Comparison of ENCODE assay signal across 1 cellular context in the genomic region with DNA sequence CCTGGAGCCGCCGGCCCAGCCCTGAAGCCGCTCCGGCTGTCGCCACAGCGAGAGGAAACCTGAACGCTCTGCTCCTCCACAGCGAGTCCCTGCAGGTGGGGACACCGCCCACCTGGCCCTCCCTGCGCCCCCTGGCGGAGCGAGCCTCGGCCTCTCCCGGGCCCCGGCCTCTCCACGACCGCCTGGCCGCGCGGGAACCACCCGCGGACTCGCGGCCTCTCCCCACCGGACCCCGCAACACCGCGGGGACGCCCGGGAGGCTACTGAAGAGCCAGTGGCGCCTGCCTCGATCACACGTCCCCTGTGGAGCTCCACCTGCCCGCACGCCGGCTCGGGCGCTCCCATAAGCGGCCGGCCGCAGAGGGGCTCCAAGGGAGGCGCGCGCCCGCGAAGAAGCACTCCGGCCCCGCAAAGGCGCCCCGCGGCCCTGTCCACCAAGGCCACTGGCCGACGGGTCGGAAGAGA.
TF ChIP-seq lines count a peak whose summit lies in the region.

No MANE protein-coding gene starts in this region.

TF ChIP-seq in K562, 482 proteins besides CTCF, POLR2A, EP300 and RAD21 (continued from another document and continues in another):
- TF ChIP-seq STAG1 (CRISPR knock-in tag; IDR thresholded peaks at IDR 0.05; ENCODE audit: borderline replicate concordance) = peak; percentile 49
- TF ChIP-seq ZNF408 (CRISPR knock-in tag; IDR thresholded peaks at IDR 0.05; ENCODE audit: low read depth) = no peak
- TF ChIP-seq, protein P1, sequence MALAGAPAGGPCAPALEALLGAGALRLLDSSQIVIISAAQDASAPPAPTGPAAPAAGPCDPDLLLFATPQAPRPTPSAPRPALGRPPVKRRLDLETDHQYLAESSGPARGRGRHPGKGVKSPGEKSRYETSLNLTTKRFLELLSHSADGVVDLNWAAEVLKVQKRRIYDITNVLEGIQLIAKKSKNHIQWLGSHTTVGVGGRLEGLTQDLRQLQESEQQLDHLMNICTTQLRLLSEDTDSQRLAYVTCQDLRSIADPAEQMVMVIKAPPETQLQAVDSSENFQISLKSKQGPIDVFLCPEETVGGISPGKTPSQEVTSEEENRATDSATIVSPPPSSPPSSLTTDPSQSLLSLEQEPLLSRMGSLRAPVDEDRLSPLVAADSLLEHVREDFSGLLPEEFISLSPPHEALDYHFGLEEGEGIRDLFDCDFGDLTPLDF (CRISPR knock-in tag; IDR thresholded peaks at IDR 0.05) = no peak
- no peak for TF ChIP-seq PHF8 (IDR thresholded peaks at IDR 0.05; ENCODE audit: borderline replicate concordance, low read length)
- TF ChIP-seq RB1 (IDR thresholded peaks at IDR 0.05; ENCODE audit: low read depth) = peak; percentile 79; the same call in 1 of the 2 replicates
- TF ChIP-seq ATF2 (CRISPR knock-in tag; IDR thresholded peaks at IDR 0.05) = no peak
- peak; percentile 71 for TF ChIP-seq CTBP1 (IDR thresholded peaks at IDR 0.05; ENCODE audit: borderline replicate concordance)
- TF ChIP-seq SMAD1 (IDR thresholded peaks at IDR 0.05; ENCODE audit: low read depth, low read length, partially characterized antibody) = no peak
- TF ChIP-seq PCBP1 (IDR thresholded peaks at IDR 0.05; ENCODE audit: low read depth, low read length, poor library complexity, severe bottlenecking) = no peak
- no peak for TF ChIP-seq HINFP (tag; conservative IDR thresholded peaks at IDR 0.05; ENCODE audit: low read depth)
- no peak for TF ChIP-seq ERF (CRISPR knock-in tag; IDR thresholded peaks at IDR 0.05)
- TF ChIP-seq ZNF431 (CRISPR knock-in tag; IDR thresholded peaks at IDR 0.05) = no peak
- TF ChIP-seq, protein P2, sequence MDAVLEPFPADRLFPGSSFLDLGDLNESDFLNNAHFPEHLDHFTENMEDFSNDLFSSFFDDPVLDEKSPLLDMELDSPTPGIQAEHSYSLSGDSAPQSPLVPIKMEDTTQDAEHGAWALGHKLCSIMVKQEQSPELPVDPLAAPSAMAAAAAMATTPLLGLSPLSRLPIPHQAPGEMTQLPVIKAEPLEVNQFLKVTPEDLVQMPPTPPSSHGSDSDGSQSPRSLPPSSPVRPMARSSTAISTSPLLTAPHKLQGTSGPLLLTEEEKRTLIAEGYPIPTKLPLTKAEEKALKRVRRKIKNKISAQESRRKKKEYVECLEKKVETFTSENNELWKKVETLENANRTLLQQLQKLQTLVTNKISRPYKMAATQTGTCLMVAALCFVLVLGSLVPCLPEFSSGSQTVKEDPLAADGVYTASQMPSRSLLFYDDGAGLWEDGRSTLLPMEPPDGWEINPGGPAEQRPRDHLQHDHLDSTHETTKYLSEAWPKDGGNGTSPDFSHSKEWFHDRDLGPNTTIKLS (IDR thresholded peaks at IDR 0.05; ENCODE audit: borderline replicate concordance, low read depth) = no peak
- TF ChIP-seq TEAD2 (tag; IDR thresholded peaks at IDR 0.05) = no peak
- TF ChIP-seq, protein P3, sequence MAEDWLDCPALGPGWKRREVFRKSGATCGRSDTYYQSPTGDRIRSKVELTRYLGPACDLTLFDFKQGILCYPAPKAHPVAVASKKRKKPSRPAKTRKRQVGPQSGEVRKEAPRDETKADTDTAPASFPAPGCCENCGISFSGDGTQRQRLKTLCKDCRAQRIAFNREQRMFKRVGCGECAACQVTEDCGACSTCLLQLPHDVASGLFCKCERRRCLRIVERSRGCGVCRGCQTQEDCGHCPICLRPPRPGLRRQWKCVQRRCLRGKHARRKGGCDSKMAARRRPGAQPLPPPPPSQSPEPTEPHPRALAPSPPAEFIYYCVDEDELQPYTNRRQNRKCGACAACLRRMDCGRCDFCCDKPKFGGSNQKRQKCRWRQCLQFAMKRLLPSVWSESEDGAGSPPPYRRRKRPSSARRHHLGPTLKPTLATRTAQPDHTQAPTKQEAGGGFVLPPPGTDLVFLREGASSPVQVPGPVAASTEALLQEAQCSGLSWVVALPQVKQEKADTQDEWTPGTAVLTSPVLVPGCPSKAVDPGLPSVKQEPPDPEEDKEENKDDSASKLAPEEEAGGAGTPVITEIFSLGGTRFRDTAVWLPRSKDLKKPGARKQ (CRISPR knock-in tag; IDR thresholded peaks at IDR 0.05) = no peak
- no peak for TF ChIP-seq ZFPM2 (CRISPR knock-in tag; IDR thresholded peaks at IDR 0.05)
- no peak for TF ChIP-seq CBX3 (IDR thresholded peaks at IDR 0.05; ENCODE audit: borderline replicate concordance in 1 of 2, low read length in 2 of 2)
- no peak for TF ChIP-seq TEAD1 (CRISPR knock-in tag; IDR thresholded peaks at IDR 0.05)
- TF ChIP-seq ZBTB8A (IDR thresholded peaks at IDR 0.05; ENCODE audit: partially characterized antibody) = no peak
- TF ChIP-seq THRAP3 (IDR thresholded peaks at IDR 0.05; ENCODE audit: borderline replicate concordance) = no peak
- no peak for TF ChIP-seq RBM22 (IDR thresholded peaks at IDR 0.05; ENCODE audit: low read depth, low read length, poor library complexity, severe bottlenecking)
- TF ChIP-seq TSC22D4 (tag; IDR thresholded peaks at IDR 0.05) = no peak
- no peak for TF ChIP-seq NFE2 (IDR thresholded peaks at IDR 0.05; ENCODE audit: low read depth)
- no peak for TF ChIP-seq FOXA3 (CRISPR knock-in tag; conservative IDR thresholded peaks at IDR 0.05 in 1 of 2, IDR thresholded peaks at IDR 0.05 in 1 of 2)
- TF ChIP-seq BRF1 (IDR thresholded peaks at IDR 0.05; ENCODE audit: borderline replicate concordance, extremely low read depth, insufficient read length) = no peak
- peak; percentile 55; the same call in 1 of the 2 replicates for TF ChIP-seq MTA3 (IDR thresholded peaks at IDR 0.05; ENCODE audit: borderline replicate concordance)
- TF ChIP-seq TAF15 (IDR thresholded peaks at IDR 0.05; ENCODE audit: low read depth, low read length) = no peak
- no peak for TF ChIP-seq CBFA2T3 (IDR thresholded peaks at IDR 0.05)
- TF ChIP-seq ZFP36 (IDR thresholded peaks at IDR 0.05; ENCODE audit: low read depth, low read length, partially characterized antibody) = peak; percentile 5
- no peak for TF ChIP-seq NR2F6 (CRISPR knock-in tag; IDR thresholded peaks at IDR 0.05)
- no peak for TF ChIP-seq KDM4B (IDR thresholded peaks at IDR 0.05; ENCODE audit: borderline replicate concordance in 2 of 2, low read depth in 1 of 2)
- no peak for TF ChIP-seq CGGBP1 (CRISPR knock-in tag; IDR thresholded peaks at IDR 0.05)
- TF ChIP-seq PHB (CRISPR knock-in tag; IDR thresholded peaks at IDR 0.05) = no peak
- TF ChIP-seq MCM5 (IDR thresholded peaks at IDR 0.05; ENCODE audit: low read depth) = no peak
- peak; percentile 59; the same call in 1 of the 2 replicates for TF ChIP-seq TFAP4 (CRISPR knock-in tag; IDR thresholded peaks at IDR 0.05; ENCODE audit: borderline replicate concordance)
- TF ChIP-seq MITF (IDR thresholded peaks at IDR 0.05) = no peak
- no peak for TF ChIP-seq CBX5 (IDR thresholded peaks at IDR 0.05; ENCODE audit: borderline replicate concordance, low read depth)
- TF ChIP-seq BACH1 (tag; IDR thresholded peaks at IDR 0.05) = no peak
- peak; percentile 63 for TF ChIP-seq HMGN3 (IDR thresholded peaks at IDR 0.05; ENCODE audit: borderline replicate concordance, extremely low read depth, insufficient read length, low read depth, low read length)
- TF ChIP-seq SMARCC2 (IDR thresholded peaks at IDR 0.05; ENCODE audit: low read depth) = no peak
- no peak for TF ChIP-seq POLR3A (IDR thresholded peaks at IDR 0.05; ENCODE audit: borderline replicate concordance, extremely low read depth, insufficient read depth, insufficient read length)
- no peak for TF ChIP-seq MEF2A (IDR thresholded peaks at IDR 0.05; ENCODE audit: control insufficient read depth, low read depth, low read length)
- TF ChIP-seq NRF1 (conservative IDR thresholded peaks at IDR 0.05 in 1 of 2, IDR thresholded peaks at IDR 0.05 in 1 of 2) = no peak
- no peak for TF ChIP-seq HCFC1 (IDR thresholded peaks at IDR 0.05; ENCODE audit: low read depth, low read length)
- no peak for TF ChIP-seq IRF2 (CRISPR knock-in tag; IDR thresholded peaks at IDR 0.05)
- no peak for TF ChIP-seq SRSF3 (IDR thresholded peaks at IDR 0.05; ENCODE audit: insufficient read depth, low read length)
- no peak for TF ChIP-seq ZNF696 (CRISPR knock-in tag; conservative IDR thresholded peaks at IDR 0.05)
- no peak for TF ChIP-seq EP400 (IDR thresholded peaks at IDR 0.05)
- no peak for TF ChIP-seq CAMTA2 (CRISPR knock-in tag; conservative IDR thresholded peaks at IDR 0.05)
- no peak for TF ChIP-seq MBD2 (IDR thresholded peaks at IDR 0.05; ENCODE audit: borderline replicate concordance, low read depth)
- no peak for TF ChIP-seq HDAC6 (IDR thresholded peaks at IDR 0.05; ENCODE audit: low read depth, low read length)
- TF ChIP-seq FOS (IDR thresholded peaks at IDR 0.05; ENCODE audit: extremely low read depth, insufficient read length) = no peak
- no peak for TF ChIP-seq ZNF699 (CRISPR knock-in tag; IDR thresholded peaks at IDR 0.05; ENCODE audit: insufficient replicate concordance)
- no peak for TF ChIP-seq SMAD2 (IDR thresholded peaks at IDR 0.05; ENCODE audit: low read depth, low read length)
- TF ChIP-seq ZC3H11A (IDR thresholded peaks at IDR 0.05; ENCODE audit: low read depth, low read length) = no peak
- TF ChIP-seq JUN (IDR thresholded peaks at IDR 0.05; ENCODE audit: borderline replicate concordance, low read depth, low read length) = no peak
- peak; percentile 59; the same call in 1 of the 2 replicates for TF ChIP-seq JUN (CRISPR knock-in tag; IDR thresholded peaks at IDR 0.05; ENCODE audit: borderline replicate concordance)
- no peak for TF ChIP-seq HDAC2 (IDR thresholded peaks at IDR 0.05)
- no peak for TF ChIP-seq BRF2 (IDR thresholded peaks at IDR 0.05; ENCODE audit: borderline replicate concordance, insufficient read depth, insufficient read length)
